Comparison of ENCODE assay signal across 16 cellular contexts in genomic region chr9:136740971-136741884, GRCh38. TPM values are rescaled to one million over a fixed set of nuclear protein-coding genes. Genes with fewer than 3 reads are reported as not detected.
DNase-seq lines count a peak whose midpoint lies in the region; ATAC-seq, FAIRE-seq and TF ChIP-seq lines count a peak whose summit lies in the region.
"Had no signal": no experiment of that assay in that cellular context is flagged by ENCODE, and none has a peak within 500 bp of the region (broad histone marks: within the 10 kb centered on the region; RNA-seq: fewer than 3 reads in every experiment).

No MANE protein-coding gene starts in this region.

- no peak for DNase-seq in CD14-positive monocyte (ENCODE audit: low spot score)
- DNase-seq in mammary epithelial cell, result no peak
- peak in 1 of 3 donors; percentile 35 for DNase-seq in mucosa of descending colon
- no peak for DNase-seq in sigmoid colon
- no peak for DNase-seq in SW480 (ENCODE audit: low spot score)
- DNase-seq in small intestine, result no peak
- no peak for DNase-seq in NCI-H2029 (lab: John Stamatoyannopoulos, UW)
- DNase-seq: brain microvascular endothelial cell, NCI-H446 had no signal

- no peak for TF ChIP-seq EP300 in sigmoid colon (IDR thresholded peaks at IDR 0.05)

- peaks cover 16 to 47% (median 36%) of the 10 kb centered on the region in 3 donors for H3K27me3 Mint-ChIP-seq in CD14-positive monocyte (ENCODE audit: low read depth in 3 of 3)

- no peak overlapping the region for H3K9ac ChIP-seq in mammary epithelial cell (ENCODE audit: insufficient read depth, low read length)

- H2AFZ ChIP-seq in mammary epithelial cell (ENCODE audit: low read depth, low read length), result no peak overlapping the region

- CTCF ChIA-PET in mammary epithelial cell (lab: Charles Lee; ENCODE audit: low non-redundant PET), result interaction anchor here (0.6 kb wide), 1 partner anchor 22 kb away, joined by 10 read pairs; no protein-coding TSS in a partner anchor

- TF ChIP-seq POLR2A in sigmoid colon (IDR thresholded peaks at IDR 0.05), result no peak

- H3K9me3 Mint-ChIP-seq in CD14-positive monocyte, result peaks cover 0 to 3% (median 0%) of the 10 kb centered on the region in 7 donors

- TF ChIP-seq CTCF in CD14-positive monocyte (IDR thresholded peaks at IDR 0.05), result no peak
- TF ChIP-seq CTCF in mammary epithelial cell (conservative IDR thresholded peaks at IDR 0.05 in 1 of 2, IDR thresholded peaks at IDR 0.05 in 1 of 2; ENCODE audit: extremely low read depth in 1 of 2, insufficient read depth in 1 of 2, low read depth in 1 of 2, low read length in 2 of 2), result no peak
- no peak for TF ChIP-seq CTCF in mucosa of descending colon (IDR thresholded peaks at IDR 0.05)
- TF ChIP-seq CTCF in sigmoid colon (IDR thresholded peaks at IDR 0.05), result no peak

- ATAC-seq in GM21723 (IDR thresholded peaks at IDR 0.05; ENCODE audit: unreplicated experiment) (peak; percentile 11), mucosa of descending colon (peak; percentile 11)

- no peaks in the 10 kb centered on the region for H3K36me3 ChIP-seq in mammary epithelial cell (ENCODE audit: insufficient read depth, low read length)
- H3K36me3 ChIP-seq in mucosa of descending colon (ENCODE audit: low read depth), result no peaks in the 10 kb centered on the region
- no peaks in the 10 kb centered on the region for H3K36me3 ChIP-seq in sigmoid colon
- no peaks in the 10 kb centered on the region for H3K36me3 ChIP-seq in small intestine (ENCODE audit: control insufficient read depth in 2 of 2, insufficient read depth in 2 of 2, low read length in 2 of 2)
- H3K36me3 ChIP-seq: brain microvascular endothelial cell, SJSA1 had no signal

- BruUV-seq in mammary epithelial cell (replicated peaks; lab: Mats Ljungman, UMichigan), result no TSS peak

- H3K36me3 Mint-ChIP-seq in CD14-positive monocyte, result no peaks in the 10 kb centered on the region

- H3K27me3 ChIP-seq in mammary epithelial cell (ENCODE audit: insufficient read depth, low read length) (peaks cover 18% of the 10 kb centered on the region), sigmoid colon (peaks cover 26 to 53% (median 34%) of the 10 kb centered on the region in 3 donors), small intestine (ENCODE audit: control insufficient read depth in 2 of 2, insufficient read depth in 2 of 2, low read length in 2 of 2) (peaks cover 0 to 19% of the 10 kb centered on the region in 2 donors)

- H3K4me3 ChIP-seq in mammary epithelial cell (replicated peaks in 1 of 3; ENCODE audit: insufficient read depth in 1 of 3, low read depth in 2 of 3, low read length in 3 of 3) (no peak overlapping the region), mucosa of descending colon (no peak overlapping the region), sigmoid colon (no peak overlapping the region), small intestine (ENCODE audit: low read depth in 1 of 2, low read length in 2 of 2) (no peak overlapping the region)
- H3K4me3 ChIP-seq: SJSA1 had no signal

- H3K27ac Mint-ChIP-seq in CD14-positive monocyte, result peak overlapping the region in 1 of 7 donors; percentile 46

- 9% methylated on average over 27 of the region's 37 CpGs for WGBS in mammary epithelial cell (ENCODE audit: low coverage, missing lambda C conversion rate)
- WGBS in sigmoid colon, 2 donors, result 7 to 21% methylated on average over 37 of the region's 37 CpGs
- 8 to 20% (median 19%) methylated on average over 28 to 37 of the region's 37 CpGs for WGBS in small intestine, 3 donors

- in situ Hi-C loops in mammary epithelial cell (cut with MboI; ENCODE audit: low sequenced_read_pairs in 2 of 2), result no loop called here

- H4K20me1 ChIP-seq in mammary epithelial cell (ENCODE audit: insufficient read depth, low read length), result no peaks in the 10 kb centered on the region

- peak overlapping the region; percentile 49 to 60 for H3K4me3 Mint-ChIP-seq in CD14-positive monocyte

- H3K4me1 Mint-ChIP-seq in CD14-positive monocyte, result no peaks in the 10 kb centered on the region

- H3K27ac ChIP-seq in mammary epithelial cell (ENCODE audit: insufficient read depth, low read depth, low read length) (no peak overlapping the region), sigmoid colon (no peak overlapping the region), small intestine (ENCODE audit: low read depth in 1 of 2, low read length in 1 of 2) (no peak overlapping the region)
- H3K27ac ChIP-seq: brain microvascular endothelial cell, SJSA1 had no signal

- H3K4me1 ChIP-seq in mammary epithelial cell (ENCODE audit: insufficient read depth, low read length) (peaks cover 9% of the 10 kb centered on the region), mucosa of descending colon (ENCODE audit: low read depth) (peaks cover 7% of the 10 kb centered on the region), sigmoid colon (peaks cover 0 to 14% (median 10%) of the 10 kb centered on the region in 4 donors), small intestine (ENCODE audit: control insufficient read depth in 2 of 2, insufficient read depth in 1 of 2, low read depth in 1 of 2, low read length in 1 of 2) (no peaks in the 10 kb centered on the region)
- H3K4me1 ChIP-seq: SJSA1 had no signal

- peak overlapping the region; percentile 41 for H3K4me2 ChIP-seq in mammary epithelial cell (ENCODE audit: insufficient read depth, low read depth, low read length)

- H3K9me3 ChIP-seq in mammary epithelial cell (replicated peaks; ENCODE audit: insufficient read depth, low read length) (no peaks in the 10 kb centered on the region), mucosa of descending colon (no peaks in the 10 kb centered on the region), sigmoid colon (no peaks in the 10 kb centered on the region), small intestine (ENCODE audit: control insufficient read depth, low read depth) (no peaks in the 10 kb centered on the region)
- H3K9me3 ChIP-seq: SJSA1 had no signal

- H3K79me2 ChIP-seq in mammary epithelial cell (ENCODE audit: insufficient read depth, low read length), result no peaks in the 10 kb centered on the region

- FAIRE-seq in small intestine (lab: Jason Lieb, UNC), result no peak

- dilution Hi-C loops in mammary epithelial cell (cut with HindIII; ENCODE audit: low sequenced_read_pairs), result no loop called here

- intact Hi-C loops in CD14-positive monocyte (cut with micrococcal nuclease), result no loop called here
- intact Hi-C loops in mammary epithelial cell (cut with micrococcal nuclease), result no loop called here
- intact Hi-C loops in mucosa of descending colon (cut with DNase I, micrococcal nuclease), result no loop called here
- intact Hi-C loops in sigmoid colon (cut with DNase I), result no loop called here

RNA-seq across cellular contexts. Expression of gene LCN10, which starts 1.5 kb away (rescaled TPM):
- polyA plus RNA-seq in CD14-positive monocyte (not detected), mammary epithelial cell (not detected), sigmoid colon (1 to 10 TPM; 1.2 to 9.2 (median 1.8) TPM), small intestine (1 to 10 TPM in 2 of 3 donors, not detected in 1; 1.1 to 8.4 TPM)
- total RNA-seq in mammary epithelial cell (not detected), mucosa of descending colon (1 to 10 TPM in 2 of 3 donors, under 1 TPM in 1; 0.12 to 5.1 (median 2.7) TPM), sigmoid colon (1 to 10 TPM; 1.5 to 6.4 (median 2.1) TPM)
- polyA minus RNA-seq in mammary epithelial cell, result not detected
- total RNA-seq: epithelial cell of proximal tubule, kidney epithelial cell, LHCN-M2, SJSA1 had no signal

RNA-seq across cellular contexts. Expression of gene LCN6, which starts 7.1 kb away (rescaled TPM):
- not detected for polyA plus RNA-seq in CD14-positive monocyte
- not detected for total RNA-seq in mammary epithelial cell
- polyA plus RNA-seq in mammary epithelial cell, result not detected
- polyA minus RNA-seq in mammary epithelial cell, result not detected
- total RNA-seq in mucosa of descending colon, result 1 to 10 TPM; 1.0 to 8.5 (median 4.7) TPM
- total RNA-seq in sigmoid colon, result 10 to 100 TPM in 1 of 4 donors, 1 to 10 TPM in 3; 1.2 to 19.1 (median 8.1) TPM
- 1 to 10 TPM; 2.3 to 5.9 (median 4.2) TPM for polyA plus RNA-seq in sigmoid colon
- 10 to 100 TPM in 1 of 3 donors, 1 to 10 TPM in 1, not detected in 1; 2.2 to 21.5 TPM for polyA plus RNA-seq in small intestine
- total RNA-seq: activated CD8-positive, alpha-beta memory T cell treated with anti-CD3 and anti-CD28 coated beads for 36 hours; epithelial cell of proximal tubule; kidney epithelial cell; LHCN-M2; SJSA1 had no signal

RNA-seq across cellular contexts. Expression of gene LCN8, which starts 16.8 kb away (rescaled TPM):
- polyA plus RNA-seq in CD14-positive monocyte (not detected), mammary epithelial cell (not detected), sigmoid colon (under 1 TPM in 1 of 3 donors, not detected in 2; 0.04 TPM), small intestine (not detected)
- total RNA-seq in mammary epithelial cell (not detected), mucosa of descending colon (not detected), sigmoid colon (not detected)
- not detected for polyA minus RNA-seq in mammary epithelial cell
- total RNA-seq: activated CD8-positive, alpha-beta memory T cell treated with anti-CD3 and anti-CD28 coated beads for 36 hours; epithelial cell of proximal tubule; kidney epithelial cell; LHCN-M2; posterior vena cava; SJSA1 had no signal

RNA-seq across cellular contexts. Expression of gene LCN15, which starts 23.1 kb away (rescaled TPM):
- not detected for polyA plus RNA-seq in CD14-positive monocyte
- total RNA-seq in mammary epithelial cell, result not detected
- not detected for polyA plus RNA-seq in mammary epithelial cell
- polyA minus RNA-seq in mammary epithelial cell, result not detected
- 10 to 100 TPM in 1 of 3 donors, 1 to 10 TPM in 2; 1.6 to 17.2 (median 3.7) TPM for total RNA-seq in mucosa of descending colon
- total RNA-seq in sigmoid colon, result not detected
- polyA plus RNA-seq in sigmoid colon, result 1 to 10 TPM in 2 of 3 donors, under 1 TPM in 1; 0.70 to 9.0 (median 6.6) TPM
- 10 to 100 TPM in 1 of 3 donors, 1 to 10 TPM in 1, under 1 TPM in 1; 0.46 to 12.7 (median 4.9) TPM for polyA plus RNA-seq in small intestine
- total RNA-seq: activated CD8-positive, alpha-beta memory T cell treated with anti-CD3 and anti-CD28 coated beads for 36 hours; epithelial cell of proximal tubule; kidney epithelial cell; LHCN-M2; posterior vena cava; SJSA1 had no signal

RNA-seq across cellular contexts. Expression of gene DIPK1B, which starts 28.9 kb away (rescaled TPM):
- polyA plus RNA-seq in CD14-positive monocyte (under 1 TPM in 1 of 2 donors, not detected in 1; 0.10 TPM), mammary epithelial cell (0.33 TPM), sigmoid colon (1 to 10 TPM in 1 of 3 donors, under 1 TPM in 2; 0.23 to 6.5 (median 0.60) TPM), small intestine (10 to 100 TPM in 1 of 3 donors, 1 to 10 TPM in 1, under 1 TPM in 1; 0.22 to 12.1 (median 1.1) TPM)
- total RNA-seq in mammary epithelial cell (under 1 TPM; 0.35 to 0.50 TPM), mucosa of descending colon (1 to 10 TPM; 1.0 to 10.0 (median 2.9) TPM), sigmoid colon (10 to 100 TPM in 3 of 4 donors, 1 to 10 TPM in 1; 9.6 to 18.3 (median 14.3) TPM)
- not detected for polyA minus RNA-seq in mammary epithelial cell
- total RNA-seq: activated CD8-positive, alpha-beta memory T cell treated with anti-CD3 and anti-CD28 coated beads for 36 hours; LHCN-M2; SJSA1 had no signal
